In the genomic region with DNA sequence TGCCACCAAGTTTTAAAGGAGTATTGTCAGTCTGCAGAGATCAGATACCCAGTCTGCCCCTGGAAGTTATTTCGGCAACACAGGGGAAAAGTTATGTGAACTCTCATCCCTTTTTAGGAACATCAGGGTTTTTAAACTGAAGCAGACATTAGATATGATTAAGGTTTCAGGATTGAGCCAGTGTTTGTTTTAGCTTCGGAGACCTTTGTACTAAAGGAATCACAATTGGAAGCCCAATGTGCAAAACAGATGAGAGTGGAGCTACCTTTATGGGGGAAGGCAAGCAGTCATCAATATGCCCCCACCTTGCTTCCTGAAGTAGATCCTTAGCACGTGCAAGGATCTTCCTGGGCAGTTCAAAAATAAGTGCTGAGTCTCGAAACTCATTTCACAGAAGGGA, we compare ENCODE assay signal across 34 cellular contexts. TPM values are rescaled to one million over a fixed set of nuclear protein-coding genes. Genes with fewer than 3 reads are reported as not detected.
"Had no signal": no experiment of that assay in that cellular context is flagged by ENCODE, and none has a peak within 500 bp of the region (broad histone marks: within the 10 kb centered on the region; RNA-seq: fewer than 3 reads in every experiment).

No MANE protein-coding gene starts in this region.

- H3K9me3 ChIP-seq: adrenal gland, body of pancreas, left lung, ovary, sigmoid colon, stomach, tibial artery, upper lobe of right lung had no signal

- H3K4me3 ChIP-seq: adrenal gland, body of pancreas, coronary artery, dorsolateral prefrontal cortex, left lung, lung, ovary, sigmoid colon, stomach, tibial artery, upper lobe of right lung had no signal

- ATAC-seq: activated CD4-positive, CD25-positive, alpha-beta regulatory T cell treated with anti-CD3 and anti-CD28 coated beads, Interleukin-2, amount 50 U/mL, for 24 hours; body of pancreas; left lung; stimulated activated naive B cell treated with anti-CD40 and anti-IgM and Interleukin-4, amounts not matched to agents 10 μg/mL and 1 μg/mL and 100 μg/mL, for 72 hours; upper lobe of right lung had no signal

- H3K36me3 ChIP-seq: adrenal gland, left lung, ovary, sigmoid colon, stomach, tibial artery, upper lobe of right lung had no signal

- H3K4me1 ChIP-seq: body of pancreas, sigmoid colon, stomach had no signal

- DNase-seq: activated CD4-positive, alpha-beta T cell treated with anti-CD3 and anti-CD28 coated beads for 48 hours; activated CD4-positive, alpha-beta T cell treated with anti-CD3 and anti-CD28 coated beads, Interleukin-2, amount 50 U/mL, for 48 hours; activated CD8-positive, alpha-beta memory T cell treated with anti-CD3 and anti-CD28 coated beads, Interleukin-2, amount 50 U/mL, for 4 hours; activated effector memory CD4-positive, alpha-beta T cell treated with anti-CD3 and anti-CD28 coated beads, Interleukin-2, amount 50 U/mL, for 16 hours; activated naive CD4-positive, alpha-beta T cell treated with anti-CD3 and anti-CD28 coated beads for 36 hours; activated naive CD8-positive, alpha-beta T cell treated with anti-CD3 and anti-CD28 coated beads for 36 hours; activated T-cell treated with anti-CD3 and anti-CD28 coated beads, Interleukin-2, amount 50 U/mL, for 1 hour; adrenal gland; aorta; body of pancreas; dorsolateral prefrontal cortex; effector memory CD4-positive, alpha-beta T cell; erythroblast; head of caudate nucleus; left lung; mesendoderm; ovary; sigmoid colon; stimulated activated CD4-positive, alpha-beta T cell treated with anti-CD3 and anti-CD28 coated beads, Interleukin-1b, Interleukin-23, amount 100 ng/mL, for 48 hours; stimulated activated CD4-positive, alpha-beta T cell treated with anti-CD3 and anti-CD28 coated beads, Interleukin-4, amount 100 ng/mL, for 4 hours; stimulated activated CD8-positive, alpha-beta memory T cell treated with anti-CD3 and anti-CD28 coated beads, Interleukin-4, amount 100 ng/mL, for 48 hours; stimulated activated naive B cell treated with anti-CD40 and anti-IgM and Interleukin-4, amounts not matched to agents 10 μg/mL and 1 μg/mL and 100 μg/mL, for 72 hours; stomach; T-helper 9 cell; tibial artery; upper lobe of right lung had no signal

- H3K27me3 ChIP-seq: adrenal gland, body of pancreas, dorsolateral prefrontal cortex, left lung, ovary, sigmoid colon, stomach, tibial artery, upper lobe of right lung had no signal

- FAIRE-seq: small intestine, TTC549 had no signal

- H3K27ac ChIP-seq: adrenal gland, body of pancreas, coronary artery, left lung, ovary, sigmoid colon, stomach, tibial artery, upper lobe of right lung, VCaP had no signal

RNA-seq across cellular contexts. Expression of a gene that starts 39.5 kb away (rescaled TPM):
- total RNA-seq: activated naive CD4-positive, alpha-beta T cell treated with anti-CD3 and anti-CD28 coated beads for 36 hours; activated T-helper 1 cell treated with anti-CD3 and anti-CD28 coated beads, Interleukin-12 subunit alpha, Interleukin-12 subunit beta, Interleukin-2, Interleukin-4 antibody, amounts not matched to agents 30 ng/mL and 10 ng/mL and 1 ng/mL, durations not matched to agents 14 hours and 24 hours and 36 hours; T-helper 1 cell treated with Interleukin-12 subunit alpha and Interleukin-12 subunit beta and Interleukin-4 antibody, amounts not matched to agents 30 ng/mL and 1 ng/mL, for 36 hours had no signal
